Comparison of ENCODE assay signal across 8 cellular contexts in genomic region chr9:123927625-123928308, GRCh38. TPM values are rescaled to one million over a fixed set of nuclear protein-coding genes. Genes with fewer than 3 reads are reported as not detected.
DNase-seq lines count a peak whose midpoint lies in the region; ATAC-seq, FAIRE-seq and TF ChIP-seq lines count a peak whose summit lies in the region.

No MANE protein-coding gene starts in this region.

- DNase-seq in activated CD8-positive, alpha-beta memory T cell treated with anti-CD3 and anti-CD28 coated beads, Interleukin-2, amount 10 ng/mL, durations not matched to agents 7 days and 5 days, result no peak
- no peak for DNase-seq in activated CD8-positive, alpha-beta memory T cell treated with anti-CD3 and anti-CD28 coated beads, Interleukin-2, amount 50 U/mL, for 48 hours
- DNase-seq in PC-3, result peak; percentile 17
- peak; percentile 69 for DNase-seq in fibroblast of mammary gland (ENCODE audit: low read depth)
- DNase-seq in stomach, result no peak
- DNase-seq in urothelium cell line (ENCODE audit: low spot score), result no peak

- peaks cover 28% of the 10 kb centered on the region for H3K4me1 Mint-ChIP-seq in activated CD8-positive, alpha-beta memory T cell treated with anti-CD3 and anti-CD28 coated beads, Interleukin-2, amount 10 ng/mL, durations not matched to agents 7 days and 5 days

- H3K36me3 Mint-ChIP-seq in activated CD8-positive, alpha-beta memory T cell treated with anti-CD3 and anti-CD28 coated beads, Interleukin-2, amount 10 ng/mL, durations not matched to agents 7 days and 5 days, result peaks cover 10% of the 10 kb centered on the region

- H3F3A ChIP-seq in PC-3 (ENCODE audit: low read length, unreplicated experiment), result no peaks in the 10 kb centered on the region

- POLR2A ChIA-PET in PC-3 (lab: Charles Lee; ENCODE audit: unreplicated experiment), result no interaction called here

- FAIRE-seq in urothelium cell line (lab: Jason Lieb, UNC), result no peak

- H3K4me1 ChIP-seq in PC-3 (ENCODE audit: insufficient read depth, low read length), result peaks cover 64% of the 10 kb centered on the region
- peaks cover 23 to 62% (median 42%) of the 10 kb centered on the region in 4 donors for H3K4me1 ChIP-seq in stomach

- H3K4me3 ChIP-seq in PC-3 (ENCODE audit: low read length), result peak overlapping the region; percentile 80
- H3K4me3 ChIP-seq in fibroblast of mammary gland (ENCODE audit: control insufficient read depth, low read depth, low read length), result peak overlapping the region; percentile 67
- peak overlapping the region in 2 of 4 donors; percentile 67 to 81 for H3K4me3 ChIP-seq in stomach

- H3K27me3 ChIP-seq in PC-3 (ENCODE audit: low read length), result no peaks in the 10 kb centered on the region
- H3K27me3 ChIP-seq in stomach, result no peaks in the 10 kb centered on the region

- no peaks in the 10 kb centered on the region for H3K9me2 ChIP-seq in PC-3 (replicated peaks; ENCODE audit: low read length)

- H3K9ac ChIP-seq in PC-3 (ENCODE audit: low read length), result no peak overlapping the region

- H3K36me3 ChIP-seq in PC-3 (ENCODE audit: low read depth, low read length) (no peaks in the 10 kb centered on the region), stomach (no peaks in the 10 kb centered on the region)

- 64 to 77% (median 67%) methylated on average over 3 of the region's 3 CpGs for WGBS in stomach, 5 donors

- ATAC-seq in activated CD8-positive, alpha-beta memory T cell treated with anti-CD3 and anti-CD28 coated beads, Interleukin-2, amount 10 ng/mL, durations not matched to agents 7 days and 5 days, result no peak
- ATAC-seq in PC-3 (no peak), HG03432 (IDR thresholded peaks at IDR 0.05; ENCODE audit: unreplicated experiment) (no peak), GM21390 (IDR thresholded peaks at IDR 0.05; ENCODE audit: unreplicated experiment) (no peak)

- H3K27ac ChIP-seq in PC-3 (ENCODE audit: low read length), result no peak overlapping the region
- H3K27ac ChIP-seq in stomach, result peak overlapping the region in 3 of 5 donors; percentile 67 to 85 (median 82)

- CTCF ChIA-PET in activated CD8-positive, alpha-beta memory T cell treated with anti-CD3 and anti-CD28 coated beads, Interleukin-2, amount 10 ng/mL, durations not matched to agents 7 days and 5 days (lab: Charles Lee), result no interaction called here
- CTCF ChIA-PET in PC-3 (lab: Charles Lee), result no interaction called here

- BruUV-seq in PC-3 (replicated peaks; lab: Mats Ljungman, UMichigan), result no TSS peak

- H3K4me2 ChIP-seq in PC-3 (ENCODE audit: low read length), result peak overlapping the region; percentile 79

- H3K4me3 Mint-ChIP-seq in activated CD8-positive, alpha-beta memory T cell treated with anti-CD3 and anti-CD28 coated beads, Interleukin-2, amount 10 ng/mL, durations not matched to agents 7 days and 5 days, result peak overlapping the region; percentile 5

- peaks cover 3% of the 10 kb centered on the region for H3K9me3 Mint-ChIP-seq in activated CD8-positive, alpha-beta memory T cell treated with anti-CD3 and anti-CD28 coated beads, Interleukin-2, amount 10 ng/mL, durations not matched to agents 7 days and 5 days (ENCODE audit: low read depth)

- H4K20me1 ChIP-seq in PC-3 (ENCODE audit: low read length), result 0 out of 2 replicates have a peak, but pooled peaks cover 4% of the 10 kb centered on the region

- no peak overlapping the region for H2AFZ ChIP-seq in PC-3 (ENCODE audit: low read length)

- peaks cover 3% of the 10 kb centered on the region for H3K27me3 Mint-ChIP-seq in activated CD8-positive, alpha-beta memory T cell treated with anti-CD3 and anti-CD28 coated beads, Interleukin-2, amount 10 ng/mL, durations not matched to agents 7 days and 5 days

- TF ChIP-seq EP300 in stomach (IDR thresholded peaks at IDR 0.05), result no peak

- H3K9me3 ChIP-seq in PC-3 (ENCODE audit: low read length), result no peaks in the 10 kb centered on the region
- H3K9me3 ChIP-seq in stomach, result no peaks in the 10 kb centered on the region

- TF ChIP-seq CTCF in PC-3 (conservative IDR thresholded peaks at IDR 0.05; ENCODE audit: low read depth, low read length) (no peak), fibroblast of mammary gland (conservative IDR thresholded peaks at IDR 0.05; ENCODE audit: control insufficient read depth, insufficient read depth, low read depth, low read length) (no peak), stomach (IDR thresholded peaks at IDR 0.05) (no peak)

- H3K79me2 ChIP-seq in PC-3 (ENCODE audit: low read length), result peaks cover 57% of the 10 kb centered on the region

- intact Hi-C loops in PC-3 (cut with micrococcal nuclease) (loop anchor here (5.0 kb wide), 1 partner anchor 385 kb away; no protein-coding TSS in a partner anchor), stomach (cut with DNase I; ENCODE audit: low total_unique reads) (no loop called here)

- TF ChIP-seq POLR2A in stomach (IDR thresholded peaks at IDR 0.05), result no peak

- H3K27ac Mint-ChIP-seq in activated CD8-positive, alpha-beta memory T cell treated with anti-CD3 and anti-CD28 coated beads, Interleukin-2, amount 10 ng/mL, durations not matched to agents 7 days and 5 days, result no peak overlapping the region

RNA-seq across cellular contexts. Expression of gene DENND1A, which starts 2.2 kb away (rescaled TPM):
- 10 to 100 TPM; 12.2 to 14.5 TPM for total RNA-seq in activated CD8-positive, alpha-beta memory T cell treated with anti-CD3 and anti-CD28 coated beads, Interleukin-2, amount 10 ng/mL, durations not matched to agents 7 days and 5 days
- total RNA-seq in PC-3 (2014; rRNA removed) (18.6 and 29.7 TPM in 2 replicates), stomach (100 to 1,000 TPM in 1 of 5 donors, 10 to 100 TPM in 4; 20.0 to 109 (median 30.9) TPM)
- 1 to 10 TPM; 4.4 to 8.7 (median 6.6) TPM for polyA plus RNA-seq in stomach

Comparison
In these comparisons a context has a peak if more than half of its experiments do, and no peak if none do; other contexts are left out.
1. DNase-seq: peak in PC-3 (single experiment) and fibroblast of mammary gland (single experiment); none in activated CD8-positive, alpha-beta memory T cell treated with anti-CD3 and anti-CD28 coated beads, Interleukin-2, amount 10 ng/mL, durations not matched to agents 7 days and 5 days (single experiment), activated CD8-positive, alpha-beta memory T cell treated with anti-CD3 and anti-CD28 coated beads, Interleukin-2, amount 50 U/mL, for 48 hours (single experiment), stomach (single experiment) and urothelium cell line (single experiment).